In the genomic region with DNA sequence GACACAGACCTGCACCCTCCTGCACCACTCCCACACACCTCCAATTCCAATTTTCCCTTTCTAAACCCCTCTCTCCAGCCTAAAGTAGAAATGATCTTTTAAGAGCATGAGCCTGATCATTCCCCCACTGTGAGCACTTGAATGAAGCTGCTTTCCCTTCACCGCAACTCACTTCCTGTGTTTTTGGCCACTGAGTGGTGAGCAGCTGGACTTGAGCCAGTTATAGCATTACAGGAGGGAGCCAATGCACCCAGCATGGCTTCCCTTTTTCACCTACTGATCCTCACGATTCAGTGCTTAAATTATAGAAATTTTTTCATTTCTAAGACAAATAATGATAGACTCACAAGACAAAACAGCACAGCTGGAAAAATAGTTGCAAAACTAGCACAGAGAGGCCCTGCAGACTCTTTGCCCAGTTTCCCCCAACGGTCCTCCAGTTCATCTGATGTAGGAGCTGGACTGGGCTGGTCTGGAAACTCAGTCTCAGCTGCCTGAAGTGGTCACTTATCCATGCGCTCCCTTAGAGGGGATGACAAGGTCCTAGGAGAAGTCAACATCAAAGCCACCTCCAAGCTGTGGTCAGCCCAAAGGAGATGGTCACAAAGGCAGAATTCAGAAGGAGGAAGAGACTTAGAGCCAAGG, we compare ENCODE assay signal across 12 cellular contexts. TPM values are rescaled to one million over a fixed set of nuclear protein-coding genes. Genes with fewer than 3 reads are reported as not detected.
DNase-seq lines count a peak whose midpoint lies in the region; ATAC-seq and TF ChIP-seq lines count a peak whose summit lies in the region.
"Had no signal": no experiment of that assay in that cellular context is flagged by ENCODE, and none has a peak within 500 bp of the region (broad histone marks: within the 10 kb centered on the region; RNA-seq: fewer than 3 reads in every experiment).

No MANE protein-coding gene starts in this region.

- H3K4me1 ChIP-seq in lower lobe of right lung: peaks cover 53% of the 10 kb centered on the region
- H3K4me1 ChIP-seq in effector memory CD4-positive, alpha-beta T cell (ENCODE audit: control insufficient read depth, insufficient read depth, low read length, poor library complexity, severe bottlenecking): no peaks in the 10 kb centered on the region

- intact Hi-C loops in lower lobe of right lung (cut with DNase I): no loop called here

- no peak for TF ChIP-seq CTCF in lower lobe of right lung (IDR thresholded peaks at IDR 0.05)

- H3K27ac ChIP-seq in lower lobe of right lung: peak overlapping the region; percentile 20
- H3K27ac ChIP-seq in effector memory CD4-positive, alpha-beta T cell (ENCODE audit: insufficient read depth, low read length, poor library complexity, severe bottlenecking): no peak overlapping the region
- H3K27ac ChIP-seq: coronary artery, PC-9, transverse colon had no signal

- ATAC-seq in lower lobe of right lung (peak; percentile 31 to 52), HG03108 (IDR thresholded peaks at IDR 0.05; ENCODE audit: unreplicated experiment) (no peak), SK-N-SH treated with all-trans-retinoic acid at 6 μM for 48 hours (no peak)
- ATAC-seq: left colon had no signal

- H3K9me3 ChIP-seq in lower lobe of right lung: no peaks in the 10 kb centered on the region
- H3K9me3 ChIP-seq in effector memory CD4-positive, alpha-beta T cell (ENCODE audit: control insufficient read depth, low read length): no peaks in the 10 kb centered on the region
- H3K9me3 ChIP-seq: transverse colon had no signal

- peak; percentile 18 for DNase-seq in DMS153 (lab: John Stamatoyannopoulos, UW)
- peak; percentile 46 for DNase-seq in KG1 (lab: John Stamatoyannopoulos, UW)
- peak; percentile 45 for DNase-seq in UCSD-AML1 (lab: John Stamatoyannopoulos, UW; ENCODE audit: unreplicated experiment)
- DNase-seq in lower lobe of right lung: no peak
- DNase-seq in activated naive CD4-positive, alpha-beta T cell treated with anti-CD3 and anti-CD28 coated beads, Interleukin-2, amount 50 U/mL, for 16 hours: no peak
- DNase-seq in effector memory CD4-positive, alpha-beta T cell: no peak
- DNase-seq: left colon, PC-9, transverse colon had no signal

- no peak overlapping the region for H3K4me3 ChIP-seq in lower lobe of right lung
- H3K4me3 ChIP-seq in effector memory CD4-positive, alpha-beta T cell (ENCODE audit: insufficient read depth, low read depth, low read length, poor library complexity, severe bottlenecking): no peak overlapping the region
- H3K4me3 ChIP-seq: coronary artery, PC-9, transverse colon had no signal

- no peaks in the 10 kb centered on the region for H3K36me3 ChIP-seq in lower lobe of right lung
- H3K36me3 ChIP-seq in effector memory CD4-positive, alpha-beta T cell (ENCODE audit: control insufficient read depth, insufficient read depth, low read length): no peaks in the 10 kb centered on the region
- H3K36me3 ChIP-seq: transverse colon had no signal

- no peaks in the 10 kb centered on the region for H3K27me3 ChIP-seq in lower lobe of right lung (ENCODE audit: low read depth)
- H3K27me3 ChIP-seq in effector memory CD4-positive, alpha-beta T cell (replicated peaks; ENCODE audit: control insufficient read depth, insufficient read depth, low read length, poor library complexity, severe bottlenecking): peaks cover 2% of the 10 kb centered on the region
- H3K27me3 ChIP-seq: transverse colon had no signal

TF ChIP-seq in SK-N-SH treated with all-trans-retinoic acid at 6 μM for 48 hours, 23 proteins besides CTCF, POLR2A, EP300 and RAD21:
- TF ChIP-seq ZNF565 (CRISPR knock-in tag; conservative IDR thresholded peaks at IDR 0.05; ENCODE audit: low read depth) (no peak), CSDC2 (CRISPR knock-in tag; IDR thresholded peaks at IDR 0.05) (no peak), ZNF70 (CRISPR knock-in tag; IDR thresholded peaks at IDR 0.05) (no peak), ZFP30 (CRISPR knock-in tag; IDR thresholded peaks at IDR 0.05) (no peak), ZFP3 (CRISPR knock-in tag; IDR thresholded peaks at IDR 0.05) (no peak), PPARA (CRISPR knock-in tag; IDR thresholded peaks at IDR 0.05; ENCODE audit: borderline replicate concordance) (no peak), RARB (CRISPR knock-in tag; IDR thresholded peaks at IDR 0.05) (no peak)
- TF ChIP-seq, protein P1, sequence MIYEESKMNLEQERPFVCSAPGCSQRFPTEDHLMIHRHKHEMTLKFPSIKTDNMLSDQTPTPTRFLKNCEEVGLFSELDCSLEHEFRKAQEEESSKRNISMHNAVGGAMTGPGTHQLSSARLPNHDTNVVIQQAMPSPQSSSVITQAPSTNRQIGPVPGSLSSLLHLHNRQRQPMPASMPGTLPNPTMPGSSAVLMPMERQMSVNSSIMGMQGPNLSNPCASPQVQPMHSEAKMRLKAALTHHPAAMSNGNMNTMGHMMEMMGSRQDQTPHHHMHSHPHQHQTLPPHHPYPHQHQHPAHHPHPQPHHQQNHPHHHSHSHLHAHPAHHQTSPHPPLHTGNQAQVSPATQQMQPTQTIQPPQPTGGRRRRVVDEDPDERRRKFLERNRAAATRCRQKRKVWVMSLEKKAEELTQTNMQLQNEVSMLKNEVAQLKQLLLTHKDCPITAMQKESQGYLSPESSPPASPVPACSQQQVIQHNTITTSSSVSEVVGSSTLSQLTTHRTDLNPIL (CRISPR knock-in tag; IDR thresholded peaks at IDR 0.05; ENCODE audit: low read depth): no peak
- TF ChIP-seq, protein P2, sequence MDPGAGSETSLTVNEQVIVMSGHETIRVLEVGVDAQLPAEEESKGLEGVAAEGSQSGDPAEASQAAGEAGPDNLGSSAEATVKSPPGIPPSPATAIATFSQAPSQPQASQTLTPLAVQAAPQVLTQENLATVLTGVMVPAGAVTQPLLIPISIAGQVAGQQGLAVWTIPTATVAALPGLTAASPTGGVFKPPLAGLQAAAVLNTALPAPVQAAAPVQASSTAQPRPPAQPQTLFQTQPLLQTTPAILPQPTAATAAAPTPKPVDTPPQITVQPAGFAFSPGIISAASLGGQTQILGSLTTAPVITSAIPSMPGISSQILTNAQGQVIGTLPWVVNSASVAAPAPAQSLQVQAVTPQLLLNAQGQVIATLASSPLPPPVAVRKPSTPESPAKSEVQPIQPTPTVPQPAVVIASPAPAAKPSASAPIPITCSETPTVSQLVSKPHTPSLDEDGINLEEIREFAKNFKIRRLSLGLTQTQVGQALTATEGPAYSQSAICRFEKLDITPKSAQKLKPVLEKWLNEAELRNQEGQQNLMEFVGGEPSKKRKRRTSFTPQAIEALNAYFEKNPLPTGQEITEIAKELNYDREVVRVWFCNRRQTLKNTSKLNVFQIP (CRISPR knock-in tag; IDR thresholded peaks at IDR 0.05; ENCODE audit: borderline replicate concordance, low read depth): no peak
- TF ChIP-seq, protein P3, sequence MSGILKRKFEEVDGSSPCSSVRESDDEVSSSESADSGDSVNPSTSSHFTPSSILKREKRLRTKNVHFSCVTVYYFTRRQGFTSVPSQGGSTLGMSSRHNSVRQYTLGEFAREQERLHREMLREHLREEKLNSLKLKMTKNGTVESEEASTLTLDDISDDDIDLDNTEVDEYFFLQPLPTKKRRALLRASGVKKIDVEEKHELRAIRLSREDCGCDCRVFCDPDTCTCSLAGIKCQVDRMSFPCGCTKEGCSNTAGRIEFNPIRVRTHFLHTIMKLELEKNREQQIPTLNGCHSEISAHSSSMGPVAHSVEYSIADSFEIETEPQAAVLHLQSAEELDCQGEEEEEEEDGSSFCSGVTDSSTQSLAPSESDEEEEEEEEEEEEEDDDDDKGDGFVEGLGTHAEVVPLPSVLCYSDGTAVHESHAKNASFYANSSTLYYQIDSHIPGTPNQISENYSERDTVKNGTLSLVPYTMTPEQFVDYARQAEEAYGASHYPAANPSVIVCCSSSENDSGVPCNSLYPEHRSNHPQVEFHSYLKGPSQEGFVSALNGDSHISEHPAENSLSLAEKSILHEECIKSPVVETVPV (CRISPR knock-in tag; IDR thresholded peaks at IDR 0.05): no peak

RNA-seq across cellular contexts. Expression of a gene that starts 9.8 kb away (rescaled TPM):
- 29.0 TPM for total RNA-seq in lower lobe of right lung
- total RNA-seq: PC-9 had no signal

RNA-seq across cellular contexts. Expression of a gene that starts 28.0 kb away (rescaled TPM):
- total RNA-seq in lower lobe of right lung: 56.0 TPM

RNA-seq across cellular contexts. Expression of a gene that starts 41.6 kb away (rescaled TPM):
- total RNA-seq in lower lobe of right lung: 85.8 TPM

RNA-seq across cellular contexts. Expression of a gene that starts 50.8 kb away (rescaled TPM):
- 77.0 TPM for total RNA-seq in lower lobe of right lung

Comparison
In these comparisons a context has a peak if more than half of its experiments do, and no peak if none do; other contexts are left out.
1. DNase-seq: peak in DMS153 (single experiment), KG1 (single experiment) and UCSD-AML1 (single experiment); none in lower lobe of right lung (single experiment), activated naive CD4-positive, alpha-beta T cell treated with anti-CD3 and anti-CD28 coated beads, Interleukin-2, amount 50 U/mL, for 16 hours (single experiment) and effector memory CD4-positive, alpha-beta T cell (0 of 3).
2. ATAC-seq: peak in lower lobe of right lung (2 of 2); none in HG03108 (single experiment) and SK-N-SH treated with all-trans-retinoic acid at 6 μM for 48 hours (single experiment).